Comparison of ENCODE assay signal across 23 cellular contexts in the genomic region with DNA sequence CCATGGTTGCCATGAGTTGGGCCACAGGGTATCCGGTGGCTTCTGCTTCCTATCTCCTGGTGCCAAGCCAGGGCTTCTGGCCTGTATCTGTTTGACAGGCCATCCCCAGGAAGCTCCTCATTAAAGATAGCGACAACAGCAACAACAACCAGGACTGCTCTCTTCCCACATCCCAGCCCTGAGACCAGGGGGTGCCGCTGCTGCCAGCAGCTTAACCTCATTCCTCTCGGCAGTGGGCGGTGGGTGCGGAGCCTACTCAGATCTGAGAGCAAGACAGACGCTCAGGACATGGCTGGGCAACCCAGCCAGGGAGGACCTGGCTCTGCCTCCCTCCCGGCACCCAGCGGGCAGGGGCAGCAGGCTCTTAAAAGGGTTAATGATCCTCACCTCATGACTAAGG.
DNase-seq lines count a peak whose midpoint lies in the region; ATAC-seq and TF ChIP-seq lines count a peak whose summit lies in the region.
"Had no signal": no experiment of that assay in that cellular context is flagged by ENCODE, and none has a peak within 500 bp of the region (broad histone marks: within the 10 kb centered on the region; RNA-seq: fewer than 3 reads in every experiment).

No MANE protein-coding gene starts in this region.

- intact Hi-C loops in natural killer cell (cut with micrococcal nuclease) (no loop called here), aorta (cut with DNase I) (no loop called here), body of pancreas (cut with DNase I) (no loop called here)

- H3K9me3 ChIP-seq in aorta (ENCODE audit: control insufficient read depth, low read length), result no peaks in the 10 kb centered on the region
- no peaks in the 10 kb centered on the region for H3K9me3 ChIP-seq in body of pancreas
- H3K9me3 ChIP-seq in effector memory CD4-positive, alpha-beta T cell (ENCODE audit: control insufficient read depth, low read length), result no peaks in the 10 kb centered on the region
- H3K9me3 ChIP-seq: BLaER1 treated with 17β-estradiol and CSF1 and Interleukin-3, amounts not matched to agents 10 nM and 100 nM; HAP-1 had no signal

- H3K27me3 Mint-ChIP-seq in natural killer cell treated with Interleukin-12 subunit alpha and Interleukin-12 subunit beta and Interleukin-15 and Interleukin-18, amount 100 ng/mL, for 72 hours, result peaks cover 0 to 7% of the 10 kb centered on the region in 2 donors
- H3K27me3 Mint-ChIP-seq in natural killer cell (ENCODE audit: low read depth in 2 of 2), result peaks cover 8 to 16% of the 10 kb centered on the region in 2 donors

- no peaks in the 10 kb centered on the region for H3K9me3 Mint-ChIP-seq in natural killer cell treated with Interleukin-12 subunit alpha and Interleukin-12 subunit beta and Interleukin-15 and Interleukin-18, amount 100 ng/mL, for 72 hours
- no peaks in the 10 kb centered on the region for H3K9me3 Mint-ChIP-seq in natural killer cell
- H3K9me3 Mint-ChIP-seq: CD4-positive, alpha-beta T cell; IgD-negative memory B cell had no signal

- H3K4me1 Mint-ChIP-seq in natural killer cell treated with Interleukin-12 subunit alpha and Interleukin-12 subunit beta and Interleukin-15 and Interleukin-18, amount 100 ng/mL, for 72 hours (ENCODE audit: low read depth in 2 of 2), result peaks cover 20 to 21% of the 10 kb centered on the region in 2 donors
- H3K4me1 Mint-ChIP-seq in natural killer cell, result peaks cover 21 to 25% of the 10 kb centered on the region in 2 donors

- peak; percentile 45 for DNase-seq in natural killer cell treated with Interleukin-12 subunit alpha and Interleukin-12 subunit beta and Interleukin-15 and Interleukin-18, amount 100 ng/mL, for 72 hours (ENCODE audit: low spot score)
- DNase-seq in natural killer cell (no peak), amniotic epithelial cell (ENCODE audit: low read depth) (peak; percentile 2), islet precursor cell (peak; percentile 60), brain microvascular endothelial cell (no peak), aorta (no peak), body of pancreas (no peak)
- no peak for DNase-seq in effector memory CD4-positive, alpha-beta T cell
- DNase-seq: CD4-positive, alpha-beta T cell; GM23248; MM.1S; NCI-H2029; NCI-H446 treated with DMSO at 0.1 percent for 48 hours; NCI-H526; NCI-H82; NK-92 treated with Interleukin-12 subunit alpha and Interleukin-12 subunit beta, amount 100 ng/mL, for 24 hours; PC-3; SHP77 had no signal

- H3K4me3 ChIP-seq in brain microvascular endothelial cell (ENCODE audit: low read depth, low read length) (no peak overlapping the region), aorta (ENCODE audit: low read length in 2 of 2) (no peak overlapping the region), body of pancreas (no peak overlapping the region)
- no peak overlapping the region for H3K4me3 ChIP-seq in effector memory CD4-positive, alpha-beta T cell (ENCODE audit: insufficient read depth, low read depth, low read length, poor library complexity, severe bottlenecking)
- H3K4me3 ChIP-seq: BLaER1 treated with 17β-estradiol and CSF1 and Interleukin-3, amounts not matched to agents 10 nM and 100 nM; GM23248; HAP-1 had no signal

- 93 to 94% methylated on average over 9 of the region's 9 CpGs for WGBS in aorta, 2 donors
- 61 to 80% methylated on average over 2 to 7 of the region's 9 CpGs for WGBS in body of pancreas, 2 donors

- H3K4me1 ChIP-seq in aorta (ENCODE audit: control insufficient read depth in 1 of 2, insufficient read depth in 2 of 2, low read length in 2 of 2) (no peaks in the 10 kb centered on the region), body of pancreas (peaks cover 11% of the 10 kb centered on the region)
- H3K4me1 ChIP-seq in effector memory CD4-positive, alpha-beta T cell (ENCODE audit: control insufficient read depth, insufficient read depth, low read length, poor library complexity, severe bottlenecking), result no peaks in the 10 kb centered on the region
- H3K4me1 ChIP-seq: BLaER1 treated with 17β-estradiol and CSF1 and Interleukin-3, amounts not matched to agents 10 nM and 100 nM had no signal

- no peak for TF ChIP-seq POLR2A in body of pancreas (IDR thresholded peaks at IDR 0.05)

- H3K36me3 ChIP-seq in brain microvascular endothelial cell (replicated peaks), result no peaks in the 10 kb centered on the region
- H3K36me3 ChIP-seq in aorta (ENCODE audit: control insufficient read depth in 1 of 2, insufficient read depth in 2 of 2, low read length in 1 of 2), result no peaks in the 10 kb centered on the region
- no peaks in the 10 kb centered on the region for H3K36me3 ChIP-seq in body of pancreas (replicated peaks in 1 of 2; ENCODE audit: insufficient read depth in 1 of 2, low read depth in 2 of 2)
- H3K36me3 ChIP-seq in effector memory CD4-positive, alpha-beta T cell (ENCODE audit: control insufficient read depth, insufficient read depth, low read length), result no peaks in the 10 kb centered on the region
- H3K36me3 ChIP-seq: BLaER1 treated with 17β-estradiol and CSF1 and Interleukin-3, amounts not matched to agents 10 nM and 100 nM; HAP-1 had no signal

- peak in 1 of 2 donors; percentile 24 for ATAC-seq in natural killer cell treated with Interleukin-12 subunit alpha and Interleukin-12 subunit beta and Interleukin-15 and Interleukin-18, amount 100 ng/mL, for 72 hours
- ATAC-seq in natural killer cell (no peak), aorta (ENCODE audit: low FRiP score) (no peak), body of pancreas (no peak)
- ATAC-seq: PC-3 had no signal

- in situ Hi-C loops in brain microvascular endothelial cell (cut with HindIII; ENCODE audit: low pct_ligation_motif_present, low sequenced_read_pairs), result no loop called here

- no peak overlapping the region for H3K4me3 Mint-ChIP-seq in natural killer cell treated with Interleukin-12 subunit alpha and Interleukin-12 subunit beta and Interleukin-15 and Interleukin-18, amount 100 ng/mL, for 72 hours
- H3K4me3 Mint-ChIP-seq in natural killer cell, result no peak overlapping the region
- H3K4me3 Mint-ChIP-seq: CD4-positive, alpha-beta T cell had no signal

- H3K27me3 ChIP-seq in brain microvascular endothelial cell (replicated peaks) (peaks cover 12% of the 10 kb centered on the region), aorta (ENCODE audit: control insufficient read depth in 1 of 2, insufficient read depth in 2 of 2, low read length in 1 of 2) (no peaks in the 10 kb centered on the region), body of pancreas (no peaks in the 10 kb centered on the region)
- peaks cover 3% of the 10 kb centered on the region for H3K27me3 ChIP-seq in effector memory CD4-positive, alpha-beta T cell (replicated peaks; ENCODE audit: control insufficient read depth, insufficient read depth, low read length, poor library complexity, severe bottlenecking)
- H3K27me3 ChIP-seq: BLaER1 treated with 17β-estradiol and CSF1 and Interleukin-3, amounts not matched to agents 10 nM and 100 nM had no signal

- no peak overlapping the region for H3K27ac ChIP-seq in brain microvascular endothelial cell
- H3K27ac ChIP-seq in aorta (ENCODE audit: low read depth in 1 of 2, low read length in 2 of 2), result no peak overlapping the region
- H3K27ac ChIP-seq in body of pancreas, result no peak overlapping the region
- H3K27ac ChIP-seq in effector memory CD4-positive, alpha-beta T cell (ENCODE audit: insufficient read depth, low read length, poor library complexity, severe bottlenecking), result no peak overlapping the region
- H3K27ac ChIP-seq: BLaER1 treated with 17β-estradiol and CSF1 and Interleukin-3, amounts not matched to agents 10 nM and 100 nM; GM23248; HL-60; KMS-11 had no signal

- no peak for TF ChIP-seq CTCF in natural killer cell (IDR thresholded peaks at IDR 0.05)
- TF ChIP-seq CTCF in brain microvascular endothelial cell (IDR thresholded peaks at IDR 0.05; ENCODE audit: low read depth, low read length, missing control alignments), result no peak
- no peak for TF ChIP-seq CTCF in body of pancreas (IDR thresholded peaks at IDR 0.05)

- no peaks in the 10 kb centered on the region for H3K36me3 Mint-ChIP-seq in natural killer cell treated with Interleukin-12 subunit alpha and Interleukin-12 subunit beta and Interleukin-15 and Interleukin-18, amount 100 ng/mL, for 72 hours
- no peaks in the 10 kb centered on the region for H3K36me3 Mint-ChIP-seq in natural killer cell

- H3K27ac Mint-ChIP-seq in natural killer cell treated with Interleukin-12 subunit alpha and Interleukin-12 subunit beta and Interleukin-15 and Interleukin-18, amount 100 ng/mL, for 72 hours, result no peak overlapping the region
- H3K27ac Mint-ChIP-seq in natural killer cell, result no peak overlapping the region
- H3K27ac Mint-ChIP-seq: CD4-positive, alpha-beta T cell; IgD-negative memory B cell had no signal

Comparison
In these comparisons a context has a peak if more than half of its experiments do, and no peak if none do; other contexts are left out.
1. DNase-seq: peak in natural killer cell treated with Interleukin-12 subunit alpha and Interleukin-12 subunit beta and Interleukin-15 and Interleukin-18, amount 100 ng/mL, for 72 hours (single experiment), amniotic epithelial cell (single experiment) and islet precursor cell (single experiment); none in natural killer cell (single experiment), brain microvascular endothelial cell (single experiment), aorta (0 of 2), body of pancreas (0 of 4) and effector memory CD4-positive, alpha-beta T cell (0 of 3).